20 cellular contexts compared by ENCODE assay signal in genomic region chr14:89442280-89442679, GRCh38. TPM values are rescaled to one million over a fixed set of nuclear protein-coding genes. Genes with fewer than 3 reads are reported as not detected.
DNase-seq lines count a peak whose midpoint lies in the region; ATAC-seq and TF ChIP-seq lines count a peak whose summit lies in the region.
"Had no signal": no experiment of that assay in that cellular context is flagged by ENCODE, and none has a peak within 500 bp of the region (broad histone marks: within the 10 kb centered on the region; RNA-seq: fewer than 3 reads in every experiment).

No MANE protein-coding gene starts in this region.

- H2AFZ ChIP-seq in OCI-LY7 (ENCODE audit: low read length) (no peak overlapping the region; the same call in 1 of the 2 replicates), osteoblast (ENCODE audit: low read length) (no peak overlapping the region)

- no peak overlapping the region for H3K9ac ChIP-seq in endodermal cell (ENCODE audit: extremely low read depth, low read length, poor library complexity, severe bottlenecking)

- no peak overlapping the region for H3K27ac ChIP-seq in CD4-positive, alpha-beta T cell (ENCODE audit: low read depth, low read length)
- peak overlapping the region; percentile 74 for H3K27ac ChIP-seq in OCI-LY7 (ENCODE audit: low read depth, low read length, poor library complexity, severe bottlenecking)
- no peak overlapping the region for H3K27ac ChIP-seq in endodermal cell (ENCODE audit: low read depth, low read length)
- peak overlapping the region; percentile 44 for H3K27ac ChIP-seq in osteoblast (ENCODE audit: low read depth, low read length)
- peak overlapping the region in 1 of 4 donors; percentile 13 for H3K27ac ChIP-seq in esophagus squamous epithelium
- H3K27ac ChIP-seq: adrenal gland, right lobe of liver had no signal

- H3K9me3 Mint-ChIP-seq in CD4-positive, alpha-beta T cell, result no peaks in the 10 kb centered on the region
- no peaks in the 10 kb centered on the region for H3K9me3 Mint-ChIP-seq in endodermal cell
- H3K9me3 Mint-ChIP-seq: activated T-cell treated with anti-CD3 and anti-CD28 coated beads, Interleukin-2, amount 50 U/mL, for 4 hours had no signal

- no peak for TF ChIP-seq CTCF in CD4-positive, alpha-beta T cell (IDR thresholded peaks at IDR 0.05)
- no peak for TF ChIP-seq CTCF in OCI-LY7 (conservative IDR thresholded peaks at IDR 0.05; ENCODE audit: low read length)
- TF ChIP-seq CTCF in endodermal cell (conservative IDR thresholded peaks at IDR 0.05), result no peak
- TF ChIP-seq CTCF in osteoblast (IDR thresholded peaks at IDR 0.05; ENCODE audit: extremely low read depth, low read depth, low read length), result no peak
- TF ChIP-seq CTCF in esophagus squamous epithelium (IDR thresholded peaks at IDR 0.05), result no peak

- H3K4me2 ChIP-seq in OCI-LY7 (ENCODE audit: low read length) (peak overlapping the region; percentile 56), osteoblast (ENCODE audit: insufficient read depth, low read length) (no peak overlapping the region)

- H3K36me3 ChIP-seq in OCI-LY7 (ENCODE audit: insufficient read depth, low read length) (no peaks in the 10 kb centered on the region), endodermal cell (ENCODE audit: control insufficient read depth, insufficient read depth, low read length) (no peaks in the 10 kb centered on the region), osteoblast (ENCODE audit: insufficient read depth, low read length) (no peaks in the 10 kb centered on the region), esophagus squamous epithelium (no peaks in the 10 kb centered on the region)
- H3K36me3 ChIP-seq: adrenal gland, heart right ventricle, right lobe of liver had no signal

- no peaks in the 10 kb centered on the region for H3K27me3 Mint-ChIP-seq in CD4-positive, alpha-beta T cell
- no peaks in the 10 kb centered on the region for H3K27me3 Mint-ChIP-seq in endodermal cell (ENCODE audit: insufficient read depth)

- peaks cover 75% of the 10 kb centered on the region for H3K4me1 Mint-ChIP-seq in CD4-positive, alpha-beta T cell (ENCODE audit: low read depth)
- peaks cover 29% of the 10 kb centered on the region for H3K4me1 Mint-ChIP-seq in endodermal cell

- H4K20me1 ChIP-seq in OCI-LY7 (ENCODE audit: insufficient read depth, low read length) (no peaks in the 10 kb centered on the region), osteoblast (ENCODE audit: insufficient read depth, low read length) (no peaks in the 10 kb centered on the region)

- CTCF ChIA-PET in CD4-positive, alpha-beta T cell (lab: Charles Lee), result interaction anchor here (0.7 kb wide), 1 partner anchor 286 kb away, joined by 3 read pairs; no protein-coding TSS in a partner anchor
- CTCF ChIA-PET in OCI-LY7 (lab: Charles Lee; ENCODE audit: unreplicated experiment), result no interaction called here

- H3K9me2 ChIP-seq in OCI-LY7 (ENCODE audit: insufficient read depth, low read length), result no peaks in the 10 kb centered on the region

- H3K4me3 Mint-ChIP-seq in CD4-positive, alpha-beta T cell, result no peak overlapping the region
- no peak overlapping the region for H3K4me3 Mint-ChIP-seq in endodermal cell
- H3K4me3 Mint-ChIP-seq: activated T-cell treated with anti-CD3 and anti-CD28 coated beads, Interleukin-2, amount 50 U/mL, for 4 hours had no signal

- H3K4me1 ChIP-seq in OCI-LY7 (ENCODE audit: insufficient read depth, low read length, poor library complexity, severe bottlenecking) (peaks cover 52% of the 10 kb centered on the region), endodermal cell (ENCODE audit: control insufficient read depth, insufficient read depth, low read length) (peaks cover 11% of the 10 kb centered on the region), osteoblast (ENCODE audit: insufficient read depth, low read length) (peaks cover 19% of the 10 kb centered on the region), esophagus squamous epithelium (peaks cover 0 to 33% (median 11%) of the 10 kb centered on the region in 3 donors)
- H3K4me1 ChIP-seq: right lobe of liver had no signal

- H3K4me3 ChIP-seq in OCI-LY7 (ENCODE audit: low read depth, low read length, poor library complexity, severe bottlenecking) (no peak overlapping the region), endodermal cell (ENCODE audit: low read length) (no peak overlapping the region), osteoblast (ENCODE audit: insufficient read depth, low read length) (no peak overlapping the region), esophagus squamous epithelium (no peak overlapping the region)
- H3K4me3 ChIP-seq: adrenal gland, heart right ventricle, K562, right lobe of liver had no signal

- WGBS in endodermal cell (ENCODE audit: insufficient coverage in 1 of 2, insufficient read length in 1 of 2), 2 experiments, result 89 to 97% methylated on average over 3 to 4 of the region's 4 CpGs
- WGBS in esophagus squamous epithelium, 2 donors, result 89% methylated on average over 4 of the region's 4 CpGs

- H3K79me2 ChIP-seq in OCI-LY7 (ENCODE audit: insufficient read depth, low read depth, low read length), result no peaks in the 10 kb centered on the region
- H3K79me2 ChIP-seq in osteoblast (ENCODE audit: insufficient read depth, low read length), result no peaks in the 10 kb centered on the region

- POLR2A ChIA-PET in CD4-positive, alpha-beta T cell (lab: Charles Lee), result no interaction called here
- POLR2A ChIA-PET in OCI-LY7 (lab: Charles Lee), result no interaction called here

- DNase-seq in CD4-positive, alpha-beta T cell, result no peak
- no peak for DNase-seq in OCI-LY7 (ENCODE audit: low spot score)
- DNase-seq in endodermal cell, result no peak
- no peak for DNase-seq in osteoblast (ENCODE audit: insufficient read length, low spot score, missing footprints)
- DNase-seq in esophagus squamous epithelium (lab: John Stamatoyannopoulos, UW), result no peak
- DNase-seq: activated T-cell treated with anti-CD3 and anti-CD28 coated beads, Interleukin-2, amount 50 U/mL, for 4 hours; adrenal gland; caudate nucleus; effector CD8-positive, alpha-beta T cell; heart right ventricle; MV-4-11; NCI-H2081; NCI-H526 treated with DMSO at 0.1 percent for 48 hours; right lobe of liver; stimulated activated CD4-positive, alpha-beta T cell treated with anti-CD3 and anti-CD28 coated beads, Interleukin-1b, Interleukin-23, amount 100 ng/mL, for 48 hours had no signal

- peak overlapping the region; percentile 19 for H3K27ac Mint-ChIP-seq in CD4-positive, alpha-beta T cell
- H3K27ac Mint-ChIP-seq in endodermal cell, result peak overlapping the region; percentile 81

- no peaks in the 10 kb centered on the region for H3K27me3 ChIP-seq in CD4-positive, alpha-beta T cell (ENCODE audit: control insufficient read depth, insufficient read depth, low read length)
- H3K27me3 ChIP-seq in endodermal cell (ENCODE audit: control insufficient read depth, insufficient read depth, low read length, poor library complexity, severe bottlenecking), result no peaks in the 10 kb centered on the region
- H3K27me3 ChIP-seq in osteoblast (ENCODE audit: insufficient read depth, low read length), result no peaks in the 10 kb centered on the region
- no peaks in the 10 kb centered on the region for H3K27me3 ChIP-seq in esophagus squamous epithelium
- H3K27me3 ChIP-seq: adrenal gland, heart right ventricle, right lobe of liver had no signal

- no peaks in the 10 kb centered on the region for H3K9me3 ChIP-seq in CD4-positive, alpha-beta T cell (ENCODE audit: control insufficient read depth, low read length)
- no peaks in the 10 kb centered on the region for H3K9me3 ChIP-seq in OCI-LY7 (ENCODE audit: low read length)
- H3K9me3 ChIP-seq in endodermal cell (ENCODE audit: control insufficient read depth, low read length), result no peaks in the 10 kb centered on the region
- H3K9me3 ChIP-seq in osteoblast (ENCODE audit: low read depth, low read length), result no peaks in the 10 kb centered on the region
- no peaks in the 10 kb centered on the region for H3K9me3 ChIP-seq in esophagus squamous epithelium
- H3K9me3 ChIP-seq: adrenal gland, heart right ventricle, right lobe of liver had no signal

- no peak for TF ChIP-seq POLR2A in esophagus squamous epithelium (IDR thresholded peaks at IDR 0.05)

- no peak for ATAC-seq in CD4-positive, alpha-beta T cell (ENCODE audit: poor library complexity)
- ATAC-seq in GM21390 (IDR thresholded peaks at IDR 0.05; ENCODE audit: unreplicated experiment) (no peak), GM18519 (IDR thresholded peaks at IDR 0.05; ENCODE audit: low FRiP score, unreplicated experiment) (no peak), GM21367 (IDR thresholded peaks at IDR 0.05; ENCODE audit: unreplicated experiment) (no peak)
- ATAC-seq: activated T-cell treated with anti-CD3 and anti-CD28 coated beads, Interleukin-2, amount 50 U/mL, for 4 hours; K562; Panc1; right lobe of liver had no signal

- intact Hi-C loops in CD4-positive, alpha-beta T cell (cut with DNase I, micrococcal nuclease), result no loop called here
- intact Hi-C loops in OCI-LY7 (cut with micrococcal nuclease; ENCODE audit: unreplicated experiment), result no loop called here
- intact Hi-C loops in esophagus squamous epithelium (cut with DNase I), result no loop called here

- BruUV-seq in OCI-LY7 (replicated peaks; lab: Mats Ljungman, UMichigan), result no TSS peak

- peaks cover 12% of the 10 kb centered on the region for H3K36me3 Mint-ChIP-seq in CD4-positive, alpha-beta T cell (ENCODE audit: low read depth)
- H3K36me3 Mint-ChIP-seq in endodermal cell (ENCODE audit: low read depth), result peaks cover under 1% of the 10 kb centered on the region

RNA-seq across cellular contexts. Expression of gene FOXN3, which starts 25.2 kb away (rescaled TPM):
- total RNA-seq in CD4-positive, alpha-beta T cell, result 100 to 1,000 TPM; 124 to 127 TPM
- 54.8 and 77.7 TPM in 2 replicates for total RNA-seq in OCI-LY7 (2014; rRNA removed; shearing (Covaris generic))
- total RNA-seq in OCI-LY7 (2022), result 102 and 108 TPM in 2 replicates
- total RNA-seq in endodermal cell, result 10 to 100 TPM; 61.2 to 84.1 TPM
- 44.3 TPM for polyA plus RNA-seq in endodermal cell (2013, experiment 1 of 2)
- 37.3 TPM for polyA plus RNA-seq in endodermal cell (2013, experiment 2 of 2)
- total RNA-seq in osteoblast, result 44.5 and 49.9 TPM in 2 replicates
- 10 to 100 TPM; 27.4 to 91.4 (median 39.2) TPM for total RNA-seq in esophagus squamous epithelium

Comparison
In these comparisons a context has a peak if more than half of its experiments do, and no peak if none do; other contexts are left out.
1. H3K27ac ChIP-seq: peak in OCI-LY7 (single experiment) and osteoblast (single experiment); none in CD4-positive, alpha-beta T cell (single experiment) and endodermal cell (single experiment).